20 cellular contexts compared by ENCODE assay signal in genomic region chr6:112287836-112288235, GRCh38. TPM values are rescaled to one million over a fixed set of nuclear protein-coding genes. Genes with fewer than 3 reads are reported as not detected.
A peak's percentile ranks its signal among the peaks of the same experiment; 100 is the strongest.
DNase-seq lines count a peak whose midpoint lies in the region; TF ChIP-seq lines count a peak whose summit lies in the region.
"Had no signal": no experiment of that assay in that cellular context is flagged by ENCODE, and none has a peak within 500 bp of the region (broad histone marks: within the 10 kb centered on the region; RNA-seq: fewer than 3 reads in every experiment).

No MANE protein-coding gene starts in this region.

- H3K4me1 ChIP-seq in sigmoid colon (peaks cover 0 to 26% (median 23%) of the 10 kb centered on the region in 4 donors), suprapubic skin (peaks cover 12% of the 10 kb centered on the region)
- H3K4me1 ChIP-seq: Peyer's patch had no signal

- DNase-seq in DMS53 treated with DMSO at 0.1 percent for 48 hours (lab: John Stamatoyannopoulos, UW; ENCODE audit: unreplicated experiment) (peak; percentile 49), NCI-H2029 treated with DMSO at 0.1 percent for 48 hours (lab: John Stamatoyannopoulos, UW) (peak; percentile 66), brain pericyte (ENCODE audit: low read depth, low spot score) (peak; percentile 38), sigmoid colon (no peak), suprapubic skin (ENCODE audit: low spot score in 2 of 2) (no peak), kidney glomerular epithelial cell (lab: John Stamatoyannopoulos, UW) (no peak)
- DNase-seq in activated CD4-positive, alpha-beta T cell treated with anti-CD3 and anti-CD28 coated beads for 48 hours: no peak
- DNase-seq: Calu3; CD8-positive, alpha-beta T cell; KG1; MV-4-11; NCI-H187; NCI-H345; NCI-H524 treated with DMSO at 0.1 percent for 48 hours; Peyer's patch had no signal

- TF ChIP-seq CTCF in sigmoid colon (IDR thresholded peaks at IDR 0.05) (no peak), suprapubic skin (IDR thresholded peaks at IDR 0.05) (no peak)

- H3K4me3 ChIP-seq in sigmoid colon: no peak overlapping the region
- no peak overlapping the region for H3K4me3 ChIP-seq in suprapubic skin
- H3K4me3 ChIP-seq: BLaER1 treated with 17β-estradiol and CSF1 and Interleukin-3, amounts not matched to agents 10 nM and 100 nM; Peyer's patch; SK-N-MC had no signal

- TF ChIP-seq POLR2A in sigmoid colon (IDR thresholded peaks at IDR 0.05) (no peak), suprapubic skin (IDR thresholded peaks at IDR 0.05) (no peak)

- H3K36me3 ChIP-seq in sigmoid colon: no peaks in the 10 kb centered on the region
- H3K36me3 ChIP-seq in suprapubic skin: no peaks in the 10 kb centered on the region
- H3K36me3 ChIP-seq: BLaER1 treated with 17β-estradiol and CSF1 and Interleukin-3, amounts not matched to agents 10 nM and 100 nM; Peyer's patch had no signal

- no peaks in the 10 kb centered on the region for H3K27me3 ChIP-seq in sigmoid colon
- H3K27me3 ChIP-seq in suprapubic skin: no peaks in the 10 kb centered on the region
- H3K27me3 ChIP-seq: BLaER1 treated with 17β-estradiol and CSF1 and Interleukin-3, amounts not matched to agents 10 nM and 100 nM; Peyer's patch had no signal

- intact Hi-C loops in sigmoid colon (cut with DNase I): no loop called here

- H3K27ac ChIP-seq in sigmoid colon (peak overlapping the region in 3 of 4 donors; percentile 58 to 76 (median 65)), suprapubic skin (no peak overlapping the region)
- H3K27ac ChIP-seq: BLaER1 treated with 17β-estradiol and CSF1 and Interleukin-3, amounts not matched to agents 10 nM and 100 nM had no signal

- H3K9me3 ChIP-seq in sigmoid colon: no peaks in the 10 kb centered on the region
- no peaks in the 10 kb centered on the region for H3K9me3 ChIP-seq in suprapubic skin
- H3K9me3 ChIP-seq: Peyer's patch had no signal

- WGBS in sigmoid colon, 2 donors: 60 to 76% methylated on average over 2 of the region's 2 CpGs
- WGBS in suprapubic skin: 72% methylated on average over 2 of the region's 2 CpGs

- no peak for TF ChIP-seq EP300 in sigmoid colon (IDR thresholded peaks at IDR 0.05)
- no peak for TF ChIP-seq EP300 in suprapubic skin (IDR thresholded peaks at IDR 0.05)

RNA-seq across cellular contexts. Expression of gene LAMA4, which starts 33.5 kb away (rescaled TPM):
- 100 to 1,000 TPM in 3 of 4 donors, 10 to 100 TPM in 1; 95.3 to 225 (median 140) TPM for total RNA-seq in sigmoid colon
- 10 to 100 TPM in 1 of 3 donors, 1 to 10 TPM in 2; 6.9 to 16.6 (median 9.0) TPM for polyA plus RNA-seq in sigmoid colon
- total RNA-seq in suprapubic skin: 10 to 100 TPM; 10.4 to 44.0 (median 23.6) TPM
- total RNA-seq: CD8-positive, alpha-beta T cell; HepG2 had no signal
- polyA plus RNA-seq: HepG2 had no signal

RNA-seq across cellular contexts. Expression of gene RFPL4B, which starts 59.3 kb away (rescaled TPM):
- total RNA-seq in sigmoid colon (not detected), suprapubic skin (not detected)
- not detected for polyA plus RNA-seq in sigmoid colon
- total RNA-seq: A673; Calu3; CD8-positive, alpha-beta T cell; H1; HepG2; Peyer's patch had no signal
- polyA plus RNA-seq: H1, HepG2 had no signal

Comparison
In these comparisons a context has a peak if more than half of its experiments do, and no peak if none do; other contexts are left out.
1. DNase-seq: peak in DMS53 treated with DMSO at 0.1 percent for 48 hours (single experiment), NCI-H2029 treated with DMSO at 0.1 percent for 48 hours (single experiment) and brain pericyte (single experiment); none in sigmoid colon (single experiment), suprapubic skin (0 of 2), kidney glomerular epithelial cell (single experiment) and activated CD4-positive, alpha-beta T cell treated with anti-CD3 and anti-CD28 coated beads for 48 hours (single experiment).